Comparison of ENCODE assay signal across 14 cellular contexts in genomic region chr11:128398517-128399152, GRCh38.
A peak's percentile ranks its signal among the peaks of the same experiment; 100 is the strongest.
DNase-seq lines count a peak whose midpoint lies in the region; ATAC-seq, FAIRE-seq and TF ChIP-seq lines count a peak whose summit lies in the region.
"Had no signal": no experiment of that assay in that cellular context is flagged by ENCODE, and none has a peak within 500 bp of the region (broad histone marks: within the 10 kb centered on the region; RNA-seq: fewer than 3 reads in every experiment).

No MANE protein-coding gene starts in this region.

- ATAC-seq in CD4-positive, alpha-beta T cell (ENCODE audit: poor library complexity), result no peak
- peak; percentile 20 for ATAC-seq in GM19467 (IDR thresholded peaks at IDR 0.05; ENCODE audit: unreplicated experiment)
- ATAC-seq in HG03442 (IDR thresholded peaks at IDR 0.05; ENCODE audit: unreplicated experiment), result peak; percentile 17
- no peak for ATAC-seq in activated naive CD8-positive, alpha-beta T cell treated with anti-CD3 and anti-CD28 coated beads, Interleukin-2, amount 50 U/mL, for 24 hours
- ATAC-seq in GM19324 (IDR thresholded peaks at IDR 0.05; ENCODE audit: low FRiP score, unreplicated experiment), result no peak

- CTCF ChIA-PET in CD4-positive, alpha-beta T cell (lab: Charles Lee), result interaction anchor here (0.6 to 1.2 kb wide), 2 partner anchors 24 to 226 kb away, joined by 3 to 5 read pairs; no protein-coding TSS in a partner anchor

- no peak for FAIRE-seq in GM19239 (lab: Jason Lieb, UNC)
- FAIRE-seq: RCC 7860 had no signal

- TF ChIP-seq CTCF in CD4-positive, alpha-beta T cell (IDR thresholded peaks at IDR 0.05), result no peak

- H3K4me1 Mint-ChIP-seq in CD4-positive, alpha-beta T cell (ENCODE audit: low read depth), result peaks cover 25% of the 10 kb centered on the region
- peaks cover 43% of the 10 kb centered on the region for H3K4me1 Mint-ChIP-seq in activated naive CD8-positive, alpha-beta T cell treated with anti-CD3 and anti-CD28 coated beads, Interleukin-2, amount 50 U/mL, for 24 hours

- no peaks in the 10 kb centered on the region for H3K9me3 ChIP-seq in CD4-positive, alpha-beta T cell (ENCODE audit: control insufficient read depth, low read length)
- H3K9me3 ChIP-seq: uterus had no signal

- H3K27me3 Mint-ChIP-seq in CD4-positive, alpha-beta T cell, result no peaks in the 10 kb centered on the region
- H3K27me3 Mint-ChIP-seq in activated naive CD8-positive, alpha-beta T cell treated with anti-CD3 and anti-CD28 coated beads, Interleukin-2, amount 50 U/mL, for 24 hours, result no peaks in the 10 kb centered on the region
- H3K27me3 Mint-ChIP-seq: activated naive CD4-positive, alpha-beta T cell treated with anti-CD3 and anti-CD28 coated beads, Interleukin-2, amount 50 U/mL, for 24 hours; dendritic cell treated with granulocyte-macrophage colony-stimulating factor and Interleukin-4, amounts not matched to agents 40 ng/mL and 50 ng/mL, for 4 days had no signal

- no peaks in the 10 kb centered on the region for H3K36me3 Mint-ChIP-seq in CD4-positive, alpha-beta T cell (ENCODE audit: low read depth)
- no peaks in the 10 kb centered on the region for H3K36me3 Mint-ChIP-seq in activated naive CD8-positive, alpha-beta T cell treated with anti-CD3 and anti-CD28 coated beads, Interleukin-2, amount 50 U/mL, for 24 hours (ENCODE audit: low read depth)
- H3K36me3 Mint-ChIP-seq: activated naive CD4-positive, alpha-beta T cell treated with anti-CD3 and anti-CD28 coated beads, Interleukin-2, amount 50 U/mL, for 24 hours had no signal

- no peaks in the 10 kb centered on the region for H3K27me3 ChIP-seq in CD4-positive, alpha-beta T cell (ENCODE audit: control insufficient read depth, insufficient read depth, low read length)
- H3K27me3 ChIP-seq: uterus had no signal

- H3K27ac Mint-ChIP-seq in CD4-positive, alpha-beta T cell, result peak overlapping the region; percentile 21
- H3K27ac Mint-ChIP-seq in activated naive CD8-positive, alpha-beta T cell treated with anti-CD3 and anti-CD28 coated beads, Interleukin-2, amount 50 U/mL, for 24 hours, result peak overlapping the region; percentile 0
- H3K27ac Mint-ChIP-seq: activated naive CD4-positive, alpha-beta T cell treated with anti-CD3 and anti-CD28 coated beads, Interleukin-2, amount 50 U/mL, for 24 hours; dendritic cell treated with granulocyte-macrophage colony-stimulating factor and Interleukin-4, amounts not matched to agents 40 ng/mL and 50 ng/mL, for 4 days had no signal

- POLR2A ChIA-PET in CD4-positive, alpha-beta T cell (lab: Charles Lee), result interaction anchor here (1.2 kb wide), 2 partner anchors 17 to 23 kb away, joined by 3 to 4 read pairs; no protein-coding TSS in a partner anchor

- H3K4me3 Mint-ChIP-seq in CD4-positive, alpha-beta T cell, result no peak overlapping the region
- no peak overlapping the region for H3K4me3 Mint-ChIP-seq in activated naive CD8-positive, alpha-beta T cell treated with anti-CD3 and anti-CD28 coated beads, Interleukin-2, amount 50 U/mL, for 24 hours
- H3K4me3 Mint-ChIP-seq: activated naive CD4-positive, alpha-beta T cell treated with anti-CD3 and anti-CD28 coated beads, Interleukin-2, amount 50 U/mL, for 24 hours; dendritic cell treated with granulocyte-macrophage colony-stimulating factor and Interleukin-4, amounts not matched to agents 40 ng/mL and 50 ng/mL, for 4 days had no signal

- intact Hi-C loops in CD4-positive, alpha-beta T cell (cut with DNase I, micrococcal nuclease), result no loop called here

- DNase-seq in CD4-positive, alpha-beta T cell, result no peak
- DNase-seq in activated naive CD8-positive, alpha-beta T cell treated with anti-CD3 and anti-CD28 coated beads, Interleukin-2, amount 50 U/mL, for 24 hours, result no peak
- no peak for DNase-seq in GM19239 (ENCODE audit: insufficient read length, low spot score)
- no peak for DNase-seq in middle frontal gyrus (ENCODE audit: extremely low spot score, low spot score)
- DNase-seq in effector CD4-positive, alpha-beta T cell, result no peak
- DNase-seq: NCI-H2029 treated with DMSO at 0.1 percent for 48 hours, uterus had no signal

- H3K27ac ChIP-seq in CD4-positive, alpha-beta T cell (ENCODE audit: low read depth, low read length), result no peak overlapping the region
- H3K27ac ChIP-seq: C4-2B, uterus had no signal

- no peaks in the 10 kb centered on the region for H3K9me3 Mint-ChIP-seq in CD4-positive, alpha-beta T cell
- H3K9me3 Mint-ChIP-seq in activated naive CD8-positive, alpha-beta T cell treated with anti-CD3 and anti-CD28 coated beads, Interleukin-2, amount 50 U/mL, for 24 hours, result no peaks in the 10 kb centered on the region
- H3K9me3 Mint-ChIP-seq: activated naive CD4-positive, alpha-beta T cell treated with anti-CD3 and anti-CD28 coated beads, Interleukin-2, amount 50 U/mL, for 24 hours; dendritic cell treated with granulocyte-macrophage colony-stimulating factor and Interleukin-4, amounts not matched to agents 40 ng/mL and 50 ng/mL, for 4 days had no signal

Comparison
In these comparisons a context has a peak if more than half of its experiments do, and no peak if none do; other contexts are left out.
1. ATAC-seq: peak in GM19467 (single experiment) and HG03442 (single experiment); none in CD4-positive, alpha-beta T cell (single experiment), activated naive CD8-positive, alpha-beta T cell treated with anti-CD3 and anti-CD28 coated beads, Interleukin-2, amount 50 U/mL, for 24 hours (single experiment) and GM19324 (single experiment).